In the genomic region with DNA sequence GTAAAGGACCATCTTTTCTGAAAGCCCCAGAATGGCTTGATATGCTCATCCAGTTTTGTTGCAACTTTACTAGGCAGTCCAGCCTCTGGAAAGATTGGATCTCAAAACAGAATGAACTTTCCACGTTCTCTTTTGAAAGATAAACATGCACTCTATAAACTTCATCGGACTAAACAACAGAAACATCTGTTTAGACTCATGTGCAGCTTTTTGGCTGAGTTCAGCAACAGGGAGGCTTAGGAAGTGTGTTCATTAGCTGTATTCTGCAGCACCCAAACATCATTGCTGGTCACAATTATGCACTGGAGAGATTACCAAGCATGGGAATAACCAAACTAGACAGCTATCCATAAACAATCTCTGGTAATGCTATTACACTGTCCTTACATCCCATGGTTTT, we compare ENCODE assay signal across 19 cellular contexts.
A peak's percentile ranks its signal among the peaks of the same experiment; 100 is the strongest.
DNase-seq lines count a peak whose midpoint lies in the region; ATAC-seq and TF ChIP-seq lines count a peak whose summit lies in the region.
"Had no signal": no experiment of that assay in that cellular context is flagged by ENCODE, and none has a peak within 500 bp of the region (broad histone marks: within the 10 kb centered on the region; RNA-seq: fewer than 3 reads in every experiment).

No MANE protein-coding gene starts in this region.

- H3K9me3 ChIP-seq in right atrium auricular region = no peaks in the 10 kb centered on the region
- no peaks in the 10 kb centered on the region for H3K9me3 ChIP-seq in vagina

- H3K4me3 ChIP-seq in right atrium auricular region (no peak overlapping the region), fibroblast of villous mesenchyme (ENCODE audit: low read depth, low read length) (no peak overlapping the region), vagina (no peak overlapping the region)
- H3K4me3 ChIP-seq: K562 had no signal

- no peak overlapping the region for H3K27ac ChIP-seq in right atrium auricular region
- peak overlapping the region; percentile 56 for H3K27ac ChIP-seq in vagina
- H3K27ac ChIP-seq: C4-2B had no signal

- H3K36me3 ChIP-seq in right atrium auricular region = no peaks in the 10 kb centered on the region
- H3K36me3 ChIP-seq in vagina = no peaks in the 10 kb centered on the region

- H3K4me1 ChIP-seq in right atrium auricular region = peaks cover 0 to 11% of the 10 kb centered on the region in 2 donors
- peaks cover 25% of the 10 kb centered on the region for H3K4me1 ChIP-seq in vagina

- DNase-seq in Right ventricle myocardium superior (no peak), right atrium auricular region (ENCODE audit: low spot score) (no peak), fibroblast of villous mesenchyme (ENCODE audit: low read depth) (peak; percentile 99), mucosa of gallbladder (ENCODE audit: low spot score) (peak; percentile 15), vagina (ENCODE audit: extremely low spot score in 2 of 2) (no peak), SKM-1 treated with dmso at 0.1 percent for 144 hours (lab: John Stamatoyannopoulos, UW; ENCODE audit: unreplicated experiment) (no peak)
- DNase-seq in activated CD4-positive, alpha-beta T cell treated with anti-CD3 and anti-CD28 coated beads, Interleukin-2, amount 50 U/mL, for 48 hours = no peak
- DNase-seq: 8988T, GF-D8, GOT3, NCI-H1436, NCI-H2029, NCI-H2171, NCI-H774, SHP77 had no signal

- no peak for TF ChIP-seq POLR2A in vagina (IDR thresholded peaks at IDR 0.05)

- intact Hi-C loops in Right ventricle myocardium superior (cut with DNase I) (no loop called here), vagina (cut with DNase I) (no loop called here)

- no peak for TF ChIP-seq CTCF in right atrium auricular region (IDR thresholded peaks at IDR 0.05)
- no peak for TF ChIP-seq CTCF in fibroblast of villous mesenchyme (IDR thresholded peaks at IDR 0.05; ENCODE audit: insufficient read depth, low read depth, low read length)
- no peak for TF ChIP-seq CTCF in vagina (IDR thresholded peaks at IDR 0.05)

- peak; percentile 67 for ATAC-seq in Right ventricle myocardium superior (ENCODE audit: poor library complexity)
- ATAC-seq in HG03108 (IDR thresholded peaks at IDR 0.05; ENCODE audit: unreplicated experiment) = no peak
- ATAC-seq: K562, Panc1 had no signal

- no peaks in the 10 kb centered on the region for H3K27me3 ChIP-seq in right atrium auricular region
- no peaks in the 10 kb centered on the region for H3K27me3 ChIP-seq in vagina

Comparison
In these comparisons a context has a peak if more than half of its experiments do, and no peak if none do; other contexts are left out.
1. DNase-seq: peak in fibroblast of villous mesenchyme (single experiment) and mucosa of gallbladder (single experiment); none in Right ventricle myocardium superior (single experiment), right atrium auricular region (single experiment), vagina (0 of 2), SKM-1 treated with dmso at 0.1 percent for 144 hours (single experiment) and activated CD4-positive, alpha-beta T cell treated with anti-CD3 and anti-CD28 coated beads, Interleukin-2, amount 50 U/mL, for 48 hours (0 of 2).